9 cellular contexts compared by ENCODE assay signal in the genomic region with DNA sequence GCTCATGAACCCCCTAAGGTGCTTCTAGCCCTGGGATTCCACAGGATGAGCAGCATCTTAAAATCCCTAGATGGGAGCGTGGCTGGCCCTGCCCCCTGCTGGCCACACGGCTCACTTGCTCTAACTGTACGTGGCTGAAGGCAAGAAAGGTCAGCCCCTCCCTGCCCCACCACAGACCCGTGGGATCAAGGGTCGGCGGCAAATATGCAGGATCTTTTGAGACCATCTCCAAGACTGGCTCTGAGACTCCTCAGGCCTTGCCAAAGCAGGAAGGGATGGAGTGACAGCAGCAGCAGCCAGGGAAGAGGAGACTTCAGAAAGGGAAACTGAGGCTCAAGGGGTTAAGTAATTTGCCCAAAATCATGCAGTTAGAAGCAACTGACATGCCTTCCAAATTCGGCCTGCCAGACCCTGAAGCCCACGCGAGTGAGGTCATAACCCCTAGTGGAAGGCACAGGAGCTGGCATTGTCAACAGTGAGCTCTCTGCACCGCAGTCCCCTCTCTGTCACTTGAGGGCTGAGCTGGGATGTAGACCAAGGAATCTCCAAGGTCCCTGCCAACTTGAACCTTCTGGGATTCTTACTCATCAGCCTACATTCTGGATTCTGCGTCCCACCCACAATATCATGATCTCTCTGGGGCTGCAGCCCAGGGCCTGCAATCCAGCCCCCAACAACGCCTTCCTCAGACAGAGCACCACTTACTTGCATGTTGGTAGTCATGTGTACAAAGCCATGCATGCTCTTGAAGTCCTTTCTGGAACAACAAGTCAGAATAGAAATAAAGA. TPM values are rescaled to one million over a fixed set of nuclear protein-coding genes. Genes with fewer than 3 reads are reported as not detected.
DNase-seq lines count a peak whose midpoint lies in the region; ATAC-seq, FAIRE-seq and TF ChIP-seq lines count a peak whose summit lies in the region.
"Had no signal": no experiment of that assay in that cellular context is flagged by ENCODE, and none has a peak within 500 bp of the region (broad histone marks: within the 10 kb centered on the region; RNA-seq: fewer than 3 reads in every experiment).

No MANE protein-coding gene starts in this region.

- no peak overlapping the region for H3K27ac Mint-ChIP-seq in activated CD8-positive, alpha-beta T cell treated with anti-CD3 and anti-CD28 coated beads for 36 hours
- H3K27ac Mint-ChIP-seq: dendritic cell treated with granulocyte-macrophage colony-stimulating factor and Interleukin-4, amounts not matched to agents 40 ng/mL and 50 ng/mL, for 4 days had no signal

- no peaks in the 10 kb centered on the region for H3K36me3 Mint-ChIP-seq in activated CD8-positive, alpha-beta T cell treated with anti-CD3 and anti-CD28 coated beads for 36 hours (ENCODE audit: low read depth)

- 0 out of 2 replicates have a peak overlapping the region, but pooled peaks have one; percentile 19 for H2BK5ac ChIP-seq in H1 (ENCODE audit: low read depth, low read length)

- H3K4me2 ChIP-seq in H1 (ENCODE audit: insufficient read depth in 1 of 2, low read depth in 2 of 2, low read length in 2 of 2), result no peak overlapping the region

- DNase-seq in EH (ENCODE audit: low read depth) (peak; percentile 71), NCI-H774 (lab: John Stamatoyannopoulos, UW) (peak; percentile 20), H1 (ENCODE audit: low read depth in 1 of 2, low spot score in 2 of 2) (peak; percentile 60 to 89), midbrain (lab: John Stamatoyannopoulos, UW) (peak; percentile 58), cortex of kidney (lab: John Stamatoyannopoulos, UW) (no peak)
- peak; percentile 88 for DNase-seq in activated CD8-positive, alpha-beta T cell treated with anti-CD3 and anti-CD28 coated beads for 36 hours
- peak; percentile 38 to 45 for DNase-seq in stimulated activated CD8-positive, alpha-beta memory T cell treated with anti-CD3 and anti-CD28 coated beads, Interleukin-7, amount 100 ng/mL, for 4 hours (ENCODE audit: low read depth in 2 of 2)

- peaks cover 0 to 12% (median 7%) of the 10 kb centered on the region in 4 experiments; a peak in 6 of 7 replicates for H3K4me1 ChIP-seq in H1 (replicated peaks in 1 of 4; ENCODE audit: control insufficient read depth in 3 of 4, insufficient read depth in 4 of 4, low read length in 3 of 4)

- no peaks in the 10 kb centered on the region for H3K9me3 ChIP-seq in H1 (ENCODE audit: insufficient read depth in 2 of 2, low read depth in 1 of 2, low read length in 1 of 2)

- H4K91ac ChIP-seq in H1 (replicated peaks; ENCODE audit: insufficient read length, low read length), result no peak overlapping the region

- H3K23me2 ChIP-seq in H1 (ENCODE audit: low read depth, low read length), result no peaks in the 10 kb centered on the region

- H3K36me3 ChIP-seq in H1 (ENCODE audit: control insufficient read depth in 2 of 4, insufficient read depth in 4 of 4, low read length in 3 of 4), result no peaks in the 10 kb centered on the region

- H3K4me3 Mint-ChIP-seq in activated CD8-positive, alpha-beta T cell treated with anti-CD3 and anti-CD28 coated beads for 36 hours, result no peak overlapping the region
- H3K4me3 Mint-ChIP-seq: dendritic cell treated with granulocyte-macrophage colony-stimulating factor and Interleukin-4, amounts not matched to agents 40 ng/mL and 50 ng/mL, for 4 days had no signal

- H3K9ac ChIP-seq in H1 (replicated peaks in 1 of 4; ENCODE audit: extremely low read depth in 1 of 4, low read depth in 3 of 4, low read length in 3 of 4), result no peak overlapping the region

- ATAC-seq in HG02610 (IDR thresholded peaks at IDR 0.05; ENCODE audit: unreplicated experiment), result peak; percentile 42
- peak; percentile 88 for ATAC-seq in activated CD8-positive, alpha-beta T cell treated with anti-CD3 and anti-CD28 coated beads for 36 hours

- H2AK5ac ChIP-seq in H1 (ENCODE audit: low read depth, low read length), result no peak overlapping the region

- no peak overlapping the region; the same call in 1 of the 2 replicates for H3K18ac ChIP-seq in H1 (ENCODE audit: extremely low read depth, low read length)

- peak; percentile 88 to 93 for TF ChIP-seq RAD21 in H1 (IDR thresholded peaks at IDR 0.05 in 1 of 2, conservative IDR thresholded peaks at IDR 0.05 in 1 of 2; ENCODE audit: low read depth in 2 of 2, low read length in 2 of 2)

- no peak overlapping the region for H2BK12ac ChIP-seq in H1 (ENCODE audit: low read depth, low read length)

- H2BK120ac ChIP-seq in H1 (replicated peaks; ENCODE audit: low read depth, low read length), result no peak overlapping the region

- H3K79me2 ChIP-seq in H1 (ENCODE audit: control insufficient read depth in 1 of 2, insufficient read depth in 2 of 2, low read length in 2 of 2), result no peaks in the 10 kb centered on the region

- no peaks in the 10 kb centered on the region for H4K20me1 ChIP-seq in H1 (replicated peaks in 1 of 2; ENCODE audit: control insufficient read depth in 1 of 2, insufficient read depth in 2 of 2, low read length in 2 of 2)

- POLR2A ChIA-PET in activated CD8-positive, alpha-beta T cell treated with anti-CD3 and anti-CD28 coated beads for 36 hours (lab: Charles Lee), result interaction anchor here (0.6 to 1.5 kb wide), 4 partner anchors 62 to 131 kb away, joined by 3 to 5 read pairs (median 4); no protein-coding TSS in a partner anchor
- POLR2A ChIA-PET in H1 (lab: Charles Lee; ENCODE audit: partially characterized antibody), result interaction anchor here (1.1 to 11.7 kb wide), 10 partner anchors 10 to 69 kb away, joined by 3 to 77 read pairs (median 6); a partner anchor contains a TSS

- no peaks in the 10 kb centered on the region for H3K27me3 ChIP-seq in H1 (replicated peaks in 1 of 4; ENCODE audit: control insufficient read depth in 3 of 4, extremely low read depth in 1 of 4, insufficient read depth in 3 of 4, low read length in 3 of 4)

- H3K4me3 ChIP-seq in H1 (ENCODE audit: extremely low read depth in 1 of 4, insufficient read depth in 2 of 4, low read depth in 3 of 4, low read length in 4 of 4), result no peak overlapping the region

- H3K23ac ChIP-seq in H1 (ENCODE audit: insufficient read length), result no peak overlapping the region

- H3K27ac ChIP-seq in H1 (ENCODE audit: low read depth, low read length), result no peak overlapping the region

- H2BK15ac ChIP-seq in H1 (ENCODE audit: low read length), result peak overlapping the region; percentile 5; the same call in 1 of the 2 replicates

- peak; percentile 92 for TF ChIP-seq CTCF in activated CD8-positive, alpha-beta T cell treated with anti-CD3 and anti-CD28 coated beads for 36 hours (IDR thresholded peaks at IDR 0.05)
- peak; percentile 89 to 98 (median 94) for TF ChIP-seq CTCF in H1 (IDR thresholded peaks at IDR 0.05; ENCODE audit: control extremely low read depth in 1 of 3, insufficient read depth in 1 of 3, low read depth in 1 of 3, low read length in 3 of 3)

- H2AFZ ChIP-seq in H1 (ENCODE audit: low read length), result no peak overlapping the region

- H4K5ac ChIP-seq in H1 (ENCODE audit: insufficient read length, low read depth, low read length), result no peak overlapping the region

- H3K27me3 Mint-ChIP-seq in activated CD8-positive, alpha-beta T cell treated with anti-CD3 and anti-CD28 coated beads for 36 hours, result no peaks in the 10 kb centered on the region

- no peak for TF ChIP-seq POLR2A in H1 (IDR thresholded peaks at IDR 0.05; ENCODE audit: control extremely low read depth in 1 of 2, low read depth in 2 of 2, low read length in 2 of 2)

- intact Hi-C loops in activated CD8-positive, alpha-beta T cell treated with anti-CD3 and anti-CD28 coated beads for 36 hours (cut with micrococcal nuclease), result loop anchor here (5.0 to 10.0 kb wide), 2 partner anchors 72 to 184 kb away; a partner anchor contains a TSS

- no peak overlapping the region for H3K4ac ChIP-seq in H1 (replicated peaks; ENCODE audit: insufficient read length, low read depth, low read length)

- no peak overlapping the region for H2BK20ac ChIP-seq in H1 (ENCODE audit: low read length)

- CTCF ChIA-PET in activated CD8-positive, alpha-beta T cell treated with anti-CD3 and anti-CD28 coated beads for 36 hours (lab: Charles Lee), result interaction anchor here (0.6 to 14.7 kb wide), 45 partner anchors 9 to 537 kb away, joined by 3 to 382 read pairs (median 4); a partner anchor contains a TSS
- CTCF ChIA-PET in H1 (lab: Charles Lee; ENCODE audit: partially characterized antibody), result interaction anchor here (0.7 to 38.0 kb wide), 31 partner anchors 11 to 838 kb away, joined by 3 to 858 read pairs (median 6); a partner anchor contains a TSS

- no peaks in the 10 kb centered on the region for H3K79me1 ChIP-seq in H1 (ENCODE audit: low read depth, low read length)

- no peaks in the 10 kb centered on the region for H3K9me3 Mint-ChIP-seq in activated CD8-positive, alpha-beta T cell treated with anti-CD3 and anti-CD28 coated beads for 36 hours
- H3K9me3 Mint-ChIP-seq: dendritic cell treated with granulocyte-macrophage colony-stimulating factor and Interleukin-4, amounts not matched to agents 40 ng/mL and 50 ng/mL, for 4 days had no signal

- no peak for TF ChIP-seq EP300 in H1 (IDR thresholded peaks at IDR 0.05; ENCODE audit: borderline replicate concordance in 1 of 2, low read depth in 2 of 2, low read length in 2 of 2)

- H3K14ac ChIP-seq in H1 (ENCODE audit: insufficient read length), result no peak overlapping the region

- H3K4me1 Mint-ChIP-seq in activated CD8-positive, alpha-beta T cell treated with anti-CD3 and anti-CD28 coated beads for 36 hours (ENCODE audit: low read depth), result peaks cover 5% of the 10 kb centered on the region

- 57% methylated on average over 12 of the region's 12 CpGs; no CpG with 5 or more reads in 1 of the 2 experiments for WGBS in H1 (ENCODE audit: extremely low coverage in 1 of 2, insufficient coverage in 1 of 2, insufficient read length in 1 of 2, insufficient replicate concordance in 2 of 2, low coverage in 1 of 2, low lambda C conversion rate in 2 of 2, missing lambda C conversion rate in 1 of 2), 2 experiments

- no peak overlapping the region for H3K56ac ChIP-seq in H1 (replicated peaks; ENCODE audit: insufficient read length, low read depth, low read length)

- no peak overlapping the region for H4K8ac ChIP-seq in H1 (ENCODE audit: extremely low read depth, insufficient read depth, low read length)

- FAIRE-seq in H1 (lab: Jason Lieb, UNC), result no peak

RNA-seq across cellular contexts. Expression of a gene that starts 31.4 kb away (rescaled TPM):
- not detected for total RNA-seq in activated CD8-positive, alpha-beta T cell treated with anti-CD3 and anti-CD28 coated beads for 36 hours
- total RNA-seq in H1 (2021; fragmentation: NEBNext Ultra II Directional; extraction: Animal tissue kit (Norgen Biotek cat#: 25700)), result 12.7 and 13.7 TPM in 2 replicates
- 4.1 and 6.5 TPM in 2 replicates for polyA plus RNA-seq in H1 (2011; rRNA removed)
- polyA plus RNA-seq in H1 (2011; cell fraction: cytosol; rRNA removed), result 1.8 TPM
- 5.0 TPM for polyA plus RNA-seq in H1 (2011; cell fraction: nucleus; rRNA removed)
- polyA plus RNA-seq in H1 (2012, experiment 1 of 2), result 10.0 to 16.5 TPM (median 14.4 TPM) in 4 replicates
- polyA plus RNA-seq in H1 (2012, experiment 2 of 2), result 13.8 TPM
- polyA plus RNA-seq in H1 (2013, experiment 1 of 2), result 19.3 TPM
- 23.2 TPM for polyA plus RNA-seq in H1 (2013, experiment 2 of 2)
- 2.3 and 5.3 TPM in 2 replicates for polyA minus RNA-seq in H1 (2011; rRNA and poly(A)+ RNA removed)
- polyA minus RNA-seq in H1 (2011; cell fraction: cytosol; rRNA and poly(A)+ RNA removed), result 8.2 TPM
- 5.3 TPM for polyA minus RNA-seq in H1 (2011; cell fraction: nucleus; rRNA and poly(A)+ RNA removed)

RNA-seq across cellular contexts. Expression of a gene that starts 38.4 kb away (rescaled TPM):
- 10 to 100 TPM; 94.4 to 94.9 TPM for total RNA-seq in activated CD8-positive, alpha-beta T cell treated with anti-CD3 and anti-CD28 coated beads for 36 hours
- total RNA-seq in H1 (2021; fragmentation: NEBNext Ultra II Directional; extraction: Animal tissue kit (Norgen Biotek cat#: 25700)), result 84.4 and 88.5 TPM in 2 replicates
- 184 and 262 TPM in 2 replicates for polyA plus RNA-seq in H1 (2011; rRNA removed)
- 118 TPM for polyA plus RNA-seq in H1 (2011; cell fraction: cytosol; rRNA removed)
- 335 TPM for polyA plus RNA-seq in H1 (2011; cell fraction: nucleus; rRNA removed)
- polyA plus RNA-seq in H1 (2012, experiment 1 of 2), result 56.9 to 93.0 TPM (median 85.7 TPM) in 4 replicates
- polyA plus RNA-seq in H1 (2012, experiment 2 of 2), result 72.1 TPM
- polyA plus RNA-seq in H1 (2013, experiment 1 of 2), result 92.3 TPM
- 81.6 TPM for polyA plus RNA-seq in H1 (2013, experiment 2 of 2)
- 58.7 and 67.4 TPM in 2 replicates for polyA minus RNA-seq in H1 (2011; rRNA and poly(A)+ RNA removed)
- 72.8 TPM for polyA minus RNA-seq in H1 (2011; cell fraction: cytosol; rRNA and poly(A)+ RNA removed)
- polyA minus RNA-seq in H1 (2011; cell fraction: nucleus; rRNA and poly(A)+ RNA removed), result 103 TPM

Comparison
In these comparisons a context has a peak if more than half of its experiments do, and no peak if none do; other contexts are left out.
1. RNA of a gene that starts 31.4 kb away (total RNA-seq): 12.7 to 13.7 TPM in H1; not detected in activated CD8-positive, alpha-beta T cell treated with anti-CD3 and anti-CD28 coated beads for 36 hours; every median in the first group is over 10 times any median in the second.